In genomic region chr1:219948766-219949165, GRCh38 we compare ENCODE assay signal across 2 cellular contexts. TPM values are rescaled to one million over a fixed set of nuclear protein-coding genes. Genes with fewer than 3 reads are reported as not detected.
"Had no signal": no experiment of that assay in that cellular context is flagged by ENCODE, and none has a peak within 500 bp of the region (broad histone marks: within the 10 kb centered on the region; RNA-seq: fewer than 3 reads in every experiment).

No MANE protein-coding gene starts in this region.

RNA-seq across cellular contexts. Expression of gene SLC30A10, which starts 20.4 kb away (rescaled TPM):
- total RNA-seq: G401, GM12878 had no signal
- polyA plus RNA-seq: GM12878 had no signal
